In genomic region chr14:67514203-67514607, GRCh38 we compare ENCODE assay signal across 8 cellular contexts. TPM values are rescaled to one million over a fixed set of nuclear protein-coding genes. Genes with fewer than 3 reads are reported as not detected.
DNase-seq lines count a peak whose midpoint lies in the region; ATAC-seq and TF ChIP-seq lines count a peak whose summit lies in the region.

No MANE protein-coding gene starts in this region.

- peak; percentile 27 for DNase-seq in GM03348 (ENCODE audit: low spot score)
- no peak for DNase-seq in SJSA1 (ENCODE audit: low read depth in 1 of 2, low spot score in 2 of 2)
- peak; percentile 16 for DNase-seq in fibroblast of the aortic adventitia (ENCODE audit: low read depth)
- no peak for DNase-seq in trophoblast cell
- DNase-seq in mesenteric fat pad (ENCODE audit: low spot score) = no peak
- no peak for DNase-seq in midbrain (lab: John Stamatoyannopoulos, UW)

- no peak overlapping the region for H3K18ac ChIP-seq in trophoblast cell (ENCODE audit: low read length)

- H3K4me1 ChIP-seq in SJSA1 (replicated peaks) (peaks cover 3% of the 10 kb centered on the region; the same call in 1 of the 2 replicates), rectal smooth muscle tissue (ENCODE audit: control insufficient read depth, insufficient read depth, low read length) (peaks cover 4% of the 10 kb centered on the region), trophoblast cell (ENCODE audit: control insufficient read depth in 1 of 2, insufficient read depth in 2 of 2, low read length in 2 of 2) (peaks cover 4 to 11% of the 10 kb centered on the region in 2 experiments)

- H3K79me2 ChIP-seq in trophoblast cell (ENCODE audit: control insufficient read depth, insufficient read depth, low read length, poor library complexity) = no peaks in the 10 kb centered on the region

- no CpG with 5 or more reads among the region's 9 CpGs for WGBS in trophoblast cell (ENCODE audit: extremely low coverage, insufficient coverage, insufficient read length)

- H3K27ac ChIP-seq in SJSA1 (no peak overlapping the region), rectal smooth muscle tissue (ENCODE audit: low read depth, low read length) (peak overlapping the region; percentile 40), trophoblast cell (ENCODE audit: low read depth, low read length) (no peak overlapping the region)

- no peak overlapping the region for H3K14ac ChIP-seq in trophoblast cell (ENCODE audit: low read length)

- no peak overlapping the region for H3K4ac ChIP-seq in trophoblast cell (ENCODE audit: low read depth, low read length)

- no peaks in the 10 kb centered on the region for H3K79me1 ChIP-seq in trophoblast cell (ENCODE audit: low read length)

- H3K27me3 ChIP-seq in SJSA1 (replicated peaks) (peaks cover 3% of the 10 kb centered on the region), rectal smooth muscle tissue (ENCODE audit: control insufficient read depth, insufficient read depth, low read length) (no peaks in the 10 kb centered on the region), trophoblast cell (ENCODE audit: insufficient read depth, low read length) (peaks cover 29% of the 10 kb centered on the region)

- no peak overlapping the region for H3K4me2 ChIP-seq in trophoblast cell (ENCODE audit: low read length)

- H2BK120ac ChIP-seq in trophoblast cell (ENCODE audit: insufficient read depth, low read length, poor library complexity) = no peak overlapping the region

- H2AK5ac ChIP-seq in trophoblast cell (ENCODE audit: low read length) = no peak overlapping the region

- no peak for ATAC-seq in GM21526 (IDR thresholded peaks at IDR 0.05; ENCODE audit: low FRiP score, unreplicated experiment)

- H4K91ac ChIP-seq in trophoblast cell (ENCODE audit: low read depth, low read length) = no peak overlapping the region

- no peak overlapping the region for H2BK12ac ChIP-seq in trophoblast cell (ENCODE audit: low read length)

- H3K36me3 ChIP-seq in SJSA1 (no peaks in the 10 kb centered on the region), rectal smooth muscle tissue (ENCODE audit: control insufficient read depth, insufficient read depth, low read length) (no peaks in the 10 kb centered on the region), trophoblast cell (ENCODE audit: control insufficient read depth in 1 of 2, insufficient read depth in 2 of 2, low read length in 2 of 2) (no peaks in the 10 kb centered on the region)

- TF ChIP-seq CTCF in fibroblast of the aortic adventitia (IDR thresholded peaks at IDR 0.05; ENCODE audit: insufficient read depth, low read length) = no peak

- no peak overlapping the region for H4K8ac ChIP-seq in trophoblast cell (ENCODE audit: low read depth, low read length)

- H2AFZ ChIP-seq in trophoblast cell (ENCODE audit: insufficient read depth, low read length, poor library complexity) = no peak overlapping the region

- H3K4me3 ChIP-seq in SJSA1 (peak overlapping the region; percentile 82), fibroblast of the aortic adventitia (ENCODE audit: low read depth, low read length) (peak overlapping the region; percentile 75), rectal smooth muscle tissue (ENCODE audit: low read length) (peak overlapping the region; percentile 77), trophoblast cell (ENCODE audit: low read depth, low read length) (no peak overlapping the region)

- H3K9ac ChIP-seq in rectal smooth muscle tissue (ENCODE audit: low read length) = peak overlapping the region; percentile 25
- H3K9ac ChIP-seq in trophoblast cell (ENCODE audit: low read length) = no peak overlapping the region

- H3K23ac ChIP-seq in trophoblast cell (ENCODE audit: low read length) = no peak overlapping the region

- no peak overlapping the region for H2BK5ac ChIP-seq in trophoblast cell (ENCODE audit: low read depth, low read length, poor library complexity)

- H3K9me3 ChIP-seq in SJSA1 (replicated peaks) (no peaks in the 10 kb centered on the region), trophoblast cell (ENCODE audit: insufficient read depth, low read depth, low read length) (no peaks in the 10 kb centered on the region)

- H4K12ac ChIP-seq in trophoblast cell (ENCODE audit: low read depth, low read length) = no peak overlapping the region

RNA-seq across cellular contexts. Expression of gene PLEKHH1, which starts 18.9 kb away (rescaled TPM):
- total RNA-seq in SJSA1 (2014; rRNA removed; shearing (Covaris generic)) = 0.97 TPM in 1 of 2 replicates, not detected in the other
- total RNA-seq in fibroblast of the aortic adventitia (ENCODE audit: low replicate concordance) (0.45 TPM in 1 of 2 replicates, not detected in the other), mesenteric fat pad (6.8 TPM)
- 5.5 and 5.9 TPM in 2 replicates for polyA plus RNA-seq in trophoblast cell (2013)

RNA-seq across cellular contexts. Expression of gene TMEM229B, which starts 25.7 kb away (rescaled TPM):
- total RNA-seq in SJSA1 (2014; rRNA removed; shearing (Covaris generic)) = 0.71 and 10.9 TPM in 2 replicates
- 0.81 and 1.8 TPM in 2 replicates for total RNA-seq in fibroblast of the aortic adventitia (ENCODE audit: low replicate concordance)
- polyA plus RNA-seq in trophoblast cell (2013) = 0.08 TPM in 2 replicates
- 1.7 TPM for total RNA-seq in mesenteric fat pad

Comparison
In these comparisons a context has a peak if more than half of its experiments do, and no peak if none do; other contexts are left out.
1. DNase-seq: peak in GM03348 (single experiment) and fibroblast of the aortic adventitia (single experiment); none in SJSA1 (0 of 2), trophoblast cell (0 of 2), mesenteric fat pad (single experiment) and midbrain (single experiment).